Comparison of ENCODE assay signal across 8 cellular contexts in genomic region chr12:9649532-9649940, GRCh38. TPM values are rescaled to one million over a fixed set of nuclear protein-coding genes. Genes with fewer than 3 reads are reported as not detected.
DNase-seq lines count a peak whose midpoint lies in the region; ATAC-seq and TF ChIP-seq lines count a peak whose summit lies in the region.

No MANE protein-coding gene starts in this region.

- H2BK120ac ChIP-seq in mesenchymal stem cell (ENCODE audit: low read depth, low read length), result no peak overlapping the region

- H4K8ac ChIP-seq in mesenchymal stem cell (ENCODE audit: low read length), result no peak overlapping the region

- H2BK12ac ChIP-seq in mesenchymal stem cell (ENCODE audit: low read length in 2 of 2), result no peak overlapping the region

- H3K4me3 Mint-ChIP-seq in brain, result peak overlapping the region; percentile 79 to 94 (median 89)

- no peak for TF ChIP-seq CTCF in brain (conservative IDR thresholded peaks at IDR 0.05)
- no peak for TF ChIP-seq CTCF in upper lobe of right lung (IDR thresholded peaks at IDR 0.05)

- H3K36me3 ChIP-seq in mesenchymal stem cell (ENCODE audit: control insufficient read depth in 1 of 2, insufficient read depth in 2 of 2, low read depth in 1 of 2, low read length in 2 of 2), result peaks cover 0 to 10% of the 10 kb centered on the region in 2 experiments
- H3K36me3 ChIP-seq in upper lobe of right lung, result peaks cover 8% of the 10 kb centered on the region

- H3K23ac ChIP-seq in mesenchymal stem cell (ENCODE audit: low read length in 2 of 2), result no peak overlapping the region

- H3K4me1 Mint-ChIP-seq in brain, result peaks cover 49% of the 10 kb centered on the region

- H3K9me3 ChIP-seq in mesenchymal stem cell (ENCODE audit: control insufficient read depth, low read length), result no peaks in the 10 kb centered on the region
- H3K9me3 ChIP-seq in upper lobe of right lung, result no peaks in the 10 kb centered on the region

- H3K27ac ChIP-seq in mesenchymal stem cell (ENCODE audit: low read length, poor library complexity, severe bottlenecking), result peak overlapping the region; percentile 32
- peak overlapping the region; percentile 92 for H3K27ac ChIP-seq in upper lobe of right lung

- H3K4me3 ChIP-seq in mesenchymal stem cell (ENCODE audit: insufficient read depth in 1 of 2, low read depth in 1 of 2, low read length in 2 of 2), result peak overlapping the region in 1 of 2 experiments; percentile 90
- peak overlapping the region; percentile 71 for H3K4me3 ChIP-seq in upper lobe of right lung

- H3K4ac ChIP-seq in mesenchymal stem cell (ENCODE audit: low read depth in 1 of 2, low read length in 2 of 2), result peak overlapping the region in 1 of 2 experiments; percentile 17

- H3K9me3 Mint-ChIP-seq in brain, result peaks cover 0 to 6% (median 0%) of the 10 kb centered on the region in 5 experiments

- H3K27me3 ChIP-seq in mesenchymal stem cell (ENCODE audit: control insufficient read depth in 1 of 2, insufficient read depth in 1 of 2, low read length in 2 of 2) (no peaks in the 10 kb centered on the region), upper lobe of right lung (no peaks in the 10 kb centered on the region)

- DNase-seq in NCI-H526 treated with DMSO at 0.1 percent for 48 hours (lab: John Stamatoyannopoulos, UW) (peak; percentile 18), mesenchymal stem cell (no peak), upper lobe of right lung (no peak), DMS114 treated with DMSO at 0.1 percent for 48 hours (lab: John Stamatoyannopoulos, UW; ENCODE audit: unreplicated experiment) (no peak)
- no peak for DNase-seq in central memory CD4-positive, alpha-beta T cell

- TF ChIP-seq POLR2A in GM15510 (IDR thresholded peaks at IDR 0.05; ENCODE audit: borderline replicate concordance, extremely low read depth, insufficient read length), result peak; percentile 49

- peaks cover 12% of the 10 kb centered on the region for H3K36me3 Mint-ChIP-seq in brain

- H3K27me3 Mint-ChIP-seq in brain, result peaks cover 3% of the 10 kb centered on the region

- H3K14ac ChIP-seq in mesenchymal stem cell (ENCODE audit: low read length in 2 of 2), result no peak overlapping the region

- H4K91ac ChIP-seq in mesenchymal stem cell (ENCODE audit: low read length), result no peak overlapping the region

- ATAC-seq in upper lobe of right lung, result no peak
- no peak for ATAC-seq in GM21447 (IDR thresholded peaks at IDR 0.05; ENCODE audit: unreplicated experiment)

- peaks cover 2% of the 10 kb centered on the region for H3K79me1 ChIP-seq in mesenchymal stem cell (replicated peaks; ENCODE audit: low read length, poor library complexity, severe bottlenecking)

- H3K27ac Mint-ChIP-seq in brain, result peak overlapping the region in 3 of 5 experiments; percentile 6 to 81 (median 12)

- 57% methylated on average over 4 of the region's 5 CpGs for WGBS in mesenchymal stem cell

- H2BK5ac ChIP-seq in mesenchymal stem cell (ENCODE audit: low read depth, low read length, poor library complexity, severe bottlenecking), result no peak overlapping the region

- H3K4me1 ChIP-seq in mesenchymal stem cell (ENCODE audit: control insufficient read depth, insufficient read depth, low read depth, low read length) (peaks cover 8% of the 10 kb centered on the region), upper lobe of right lung (peaks cover 20% of the 10 kb centered on the region)

- peak overlapping the region; percentile 92 for H3K9ac ChIP-seq in mesenchymal stem cell (ENCODE audit: low read length)

- no peak overlapping the region for H2AK5ac ChIP-seq in mesenchymal stem cell (ENCODE audit: low read length, severe bottlenecking)

- intact Hi-C loops in upper lobe of right lung (cut with DNase I), result no loop called here

- H2AFZ ChIP-seq in mesenchymal stem cell (ENCODE audit: low read depth, low read length), result no peak overlapping the region

- H2BK15ac ChIP-seq in mesenchymal stem cell (ENCODE audit: low read depth, poor library complexity, severe bottlenecking), result no peak overlapping the region

- H3K18ac ChIP-seq in mesenchymal stem cell (ENCODE audit: low read depth in 1 of 2, low read length in 2 of 2), result no peak overlapping the region

- H3K4me2 ChIP-seq in mesenchymal stem cell (ENCODE audit: low read length, poor library complexity, severe bottlenecking), result peak overlapping the region; percentile 56

RNA-seq across cellular contexts. Expression of gene CLEC2D, which starts 20.0 kb away (rescaled TPM):
- 0.81 TPM for polyA plus RNA-seq in brain (ENCODE audit: insufficient read depth, low read depth, low replicate concordance)
- 2.4 TPM for polyA plus RNA-seq in mesenchymal stem cell (2013, experiment 1 of 2)
- 2.9 TPM for polyA plus RNA-seq in mesenchymal stem cell (2013, experiment 2 of 2)
- 12.9 TPM for total RNA-seq in upper lobe of right lung

RNA-seq across cellular contexts. Expression of gene KLRB1, which starts 41.8 kb away (rescaled TPM):
- 0.37 TPM for polyA plus RNA-seq in brain (ENCODE audit: insufficient read depth, low read depth, low replicate concordance)
- not detected for polyA plus RNA-seq in mesenchymal stem cell (2013, experiment 1 of 2)
- polyA plus RNA-seq in mesenchymal stem cell (2013, experiment 2 of 2), result not detected
- 3.3 TPM for total RNA-seq in upper lobe of right lung
